In the genomic region with DNA sequence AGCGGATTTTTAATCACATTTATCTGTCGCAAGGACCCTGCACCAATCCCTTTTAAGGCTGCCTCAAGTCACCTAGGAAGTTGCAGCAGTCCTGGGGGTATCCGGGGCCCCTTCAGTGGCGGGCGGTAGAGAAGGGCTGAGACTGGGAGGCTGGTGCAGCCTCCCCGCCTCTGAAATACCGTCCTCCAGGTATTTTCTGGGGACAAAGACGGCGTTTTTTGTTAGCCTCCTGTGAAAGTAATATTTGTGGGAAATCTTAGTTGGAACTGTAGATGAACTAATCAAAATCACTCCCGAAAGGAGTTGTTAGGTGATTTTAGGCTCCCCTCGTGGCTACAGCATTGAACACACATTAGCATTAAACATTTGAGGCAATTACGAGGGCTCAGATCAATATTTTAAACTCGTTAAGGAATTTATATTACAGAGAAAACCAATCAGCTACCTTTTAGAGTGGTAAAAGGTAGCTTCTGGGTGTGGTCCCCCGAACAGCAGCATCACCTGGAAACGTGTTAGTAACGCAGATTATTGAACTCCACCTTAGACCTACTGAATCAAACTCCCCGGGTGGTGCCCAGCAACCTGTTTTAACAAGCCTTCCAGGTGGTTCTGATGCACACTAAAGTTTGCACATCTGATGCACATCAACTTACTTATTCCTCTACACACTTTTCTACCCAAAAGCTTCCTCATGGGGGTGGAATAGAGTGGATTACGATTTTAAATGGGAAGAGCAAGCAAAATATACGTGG, we compare ENCODE assay signal across 8 cellular contexts. TPM values are rescaled to one million over a fixed set of nuclear protein-coding genes. Genes with fewer than 3 reads are reported as not detected.
DNase-seq lines count a peak whose midpoint lies in the region; ATAC-seq and TF ChIP-seq lines count a peak whose summit lies in the region.

No MANE protein-coding gene starts in this region.

- peaks cover 38% of the 10 kb centered on the region for H3K79me2 ChIP-seq in OCI-LY1 (ENCODE audit: insufficient read depth, low read length)

- peak overlapping the region; percentile 92 for H3K9ac ChIP-seq in OCI-LY1 (ENCODE audit: low read length)

- H3K27ac Mint-ChIP-seq in endothelial cell (ENCODE audit: unreplicated experiment) (peak overlapping the region; percentile 59), nephron (peak overlapping the region; percentile 9 to 82 (median 71))

- no peak overlapping the region for H3K27ac ChIP-seq in OCI-LY1 (ENCODE audit: low read depth, low read length, poor library complexity, severe bottlenecking)

- H3K4me1 Mint-ChIP-seq in endothelial cell (ENCODE audit: unreplicated experiment) (peaks cover 17% of the 10 kb centered on the region), nephron (peaks cover 8% of the 10 kb centered on the region)

- H4K20me1 ChIP-seq in OCI-LY1 (ENCODE audit: insufficient read depth, low read length): no peaks in the 10 kb centered on the region

- H3K27me3 Mint-ChIP-seq in endothelial cell (ENCODE audit: unreplicated experiment): no peaks in the 10 kb centered on the region
- peaks cover 5% of the 10 kb centered on the region for H3K27me3 Mint-ChIP-seq in nephron (ENCODE audit: low read depth)

- DNase-seq in endothelial cell (ENCODE audit: low spot score): no peak
- DNase-seq in NCI-H2107 (lab: John Stamatoyannopoulos, UW): no peak
- DNase-seq in hypothalamus (lab: John Stamatoyannopoulos, UW): no peak
- no peak for DNase-seq in putamen (ENCODE audit: low spot score)

- H3K4me3 Mint-ChIP-seq in endothelial cell (ENCODE audit: unreplicated experiment) (peak overlapping the region; percentile 83), nephron (peak overlapping the region; percentile 86 to 88 (median 86))

- H2AFZ ChIP-seq in OCI-LY1 (ENCODE audit: low read length): peak overlapping the region; percentile 81

- H3K9me3 ChIP-seq in OCI-LY1 (ENCODE audit: low read length): no peaks in the 10 kb centered on the region

- TF ChIP-seq CTCF in OCI-LY1 (IDR thresholded peaks at IDR 0.05; ENCODE audit: low read length) (no peak), endothelial cell (IDR thresholded peaks at IDR 0.05; ENCODE audit: unreplicated experiment) (peak; percentile 3), nephron (IDR thresholded peaks at IDR 0.05; ENCODE audit: unreplicated experiment in 3 of 3) (no peak)

- peak overlapping the region; percentile 97 for H3K4me2 ChIP-seq in OCI-LY1 (ENCODE audit: low read length)

- no peaks in the 10 kb centered on the region for H3F3A ChIP-seq in OCI-LY1 (ENCODE audit: insufficient read depth, low read length)

- ATAC-seq in GM18498 (IDR thresholded peaks at IDR 0.05; ENCODE audit: unreplicated experiment) (peak; percentile 38), HG02588 (IDR thresholded peaks at IDR 0.05; ENCODE audit: unreplicated experiment) (peak; percentile 24)

- H3K4me1 ChIP-seq in OCI-LY1 (ENCODE audit: insufficient read depth, low read length, severe bottlenecking): peaks cover 21% of the 10 kb centered on the region

- H3K9me3 Mint-ChIP-seq in endothelial cell (ENCODE audit: unreplicated experiment) (no peaks in the 10 kb centered on the region), nephron (no peaks in the 10 kb centered on the region)

- H3K36me3 Mint-ChIP-seq in endothelial cell (ENCODE audit: low read depth, unreplicated experiment): no peaks in the 10 kb centered on the region
- no peaks in the 10 kb centered on the region for H3K36me3 Mint-ChIP-seq in nephron (ENCODE audit: low read depth)

- peak overlapping the region; percentile 94 for H3K4me3 ChIP-seq in OCI-LY1 (ENCODE audit: low read depth, low read length, poor library complexity, severe bottlenecking)

- H3K27me3 ChIP-seq in OCI-LY1 (ENCODE audit: insufficient read depth, low read length): no peaks in the 10 kb centered on the region

- H3K9me2 ChIP-seq in OCI-LY1 (ENCODE audit: low read depth, low read length): no peaks in the 10 kb centered on the region

- H3K36me3 ChIP-seq in OCI-LY1 (ENCODE audit: insufficient read depth, low read length): peaks cover 7% of the 10 kb centered on the region; the same call in 1 of the 2 replicates

RNA-seq across cellular contexts. Expression of gene ANXA7, which starts 0.5 kb away (rescaled TPM):
- 92.6 TPM for total RNA-seq in endothelial cell (ENCODE audit: unreplicated experiment)

RNA-seq across cellular contexts. Expression of gene MSS51, which starts 19.0 kb away (rescaled TPM):
- total RNA-seq in endothelial cell (ENCODE audit: unreplicated experiment): 2.0 TPM

RNA-seq across cellular contexts. Expression of gene CFAP70, which starts 55.7 kb away (rescaled TPM):
- total RNA-seq in endothelial cell (ENCODE audit: unreplicated experiment): 1.7 TPM
